10 cellular contexts compared by ENCODE assay signal in the genomic region with DNA sequence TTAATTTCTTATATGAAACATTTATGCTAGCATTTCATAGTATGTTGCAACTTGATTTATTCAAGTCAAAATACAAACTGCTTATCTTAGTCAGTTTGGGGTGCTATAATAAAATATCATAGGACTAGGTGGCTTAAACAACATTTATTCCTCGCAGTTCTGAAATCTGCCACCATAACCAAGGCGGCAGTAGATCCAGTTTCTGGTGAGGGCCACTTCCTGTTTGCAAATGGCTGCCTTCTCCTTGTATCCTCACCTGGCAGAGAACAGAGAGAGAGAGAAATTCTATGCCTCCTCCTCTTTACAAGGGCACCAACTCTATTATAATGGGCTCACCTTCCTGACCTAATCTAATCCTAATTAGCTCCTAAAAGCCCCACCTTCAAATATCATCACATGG.
A peak's percentile ranks its signal among the peaks of the same experiment; 100 is the strongest.
DNase-seq lines count a peak whose midpoint lies in the region; ATAC-seq and TF ChIP-seq lines count a peak whose summit lies in the region.
"Had no signal": no experiment of that assay in that cellular context is flagged by ENCODE, and none has a peak within 500 bp of the region (broad histone marks: within the 10 kb centered on the region; RNA-seq: fewer than 3 reads in every experiment).

No MANE protein-coding gene starts in this region.

- no peaks in the 10 kb centered on the region for H3K79me2 ChIP-seq in SU-DHL-6 (ENCODE audit: insufficient read depth, low read length)

- ATAC-seq in activated CD4-positive, alpha-beta T cell treated with anti-CD3 and anti-CD28 coated beads for 36 hours: peak; percentile 71
- ATAC-seq in HG03159 (IDR thresholded peaks at IDR 0.05; ENCODE audit: unreplicated experiment): peak; percentile 79

- H3K9me3 Mint-ChIP-seq in activated CD4-positive, alpha-beta T cell treated with anti-CD3 and anti-CD28 coated beads for 36 hours (ENCODE audit: low read depth): no peaks in the 10 kb centered on the region
- H3K9me3 Mint-ChIP-seq in progenitor cell of endocrine pancreas (ENCODE audit: low read depth): no peaks in the 10 kb centered on the region

- no peak overlapping the region for H3K27ac Mint-ChIP-seq in activated CD4-positive, alpha-beta T cell treated with anti-CD3 and anti-CD28 coated beads for 36 hours
- no peak overlapping the region for H3K27ac Mint-ChIP-seq in progenitor cell of endocrine pancreas

- H3K9me3 ChIP-seq in SU-DHL-6 (ENCODE audit: insufficient read depth, low read length): no peaks in the 10 kb centered on the region
- H3K9me3 ChIP-seq: BLaER1 treated with 17β-estradiol and CSF1 and Interleukin-3, amounts not matched to agents 10 nM and 100 nM had no signal

- no peaks in the 10 kb centered on the region for H3F3A ChIP-seq in SU-DHL-6 (ENCODE audit: insufficient read depth)

- CTCF ChIA-PET in activated CD4-positive, alpha-beta T cell treated with anti-CD3 and anti-CD28 coated beads for 36 hours (lab: Charles Lee): interaction anchor here (0.5 to 1.0 kb wide), 4 partner anchors 10 to 287 kb away, joined by 3 read pairs; no protein-coding TSS in a partner anchor

- no peaks in the 10 kb centered on the region for H3K36me3 ChIP-seq in SU-DHL-6 (ENCODE audit: low read length)
- H3K36me3 ChIP-seq: BLaER1 treated with 17β-estradiol and CSF1 and Interleukin-3, amounts not matched to agents 10 nM and 100 nM had no signal

- no peaks in the 10 kb centered on the region for H3K4me1 Mint-ChIP-seq in activated CD4-positive, alpha-beta T cell treated with anti-CD3 and anti-CD28 coated beads for 36 hours
- no peaks in the 10 kb centered on the region for H3K4me1 Mint-ChIP-seq in progenitor cell of endocrine pancreas (ENCODE audit: low read depth)

- H3K27me3 Mint-ChIP-seq in activated CD4-positive, alpha-beta T cell treated with anti-CD3 and anti-CD28 coated beads for 36 hours: no peaks in the 10 kb centered on the region
- no peaks in the 10 kb centered on the region for H3K27me3 Mint-ChIP-seq in progenitor cell of endocrine pancreas

- TF ChIP-seq CTCF in SU-DHL-6 (IDR thresholded peaks at IDR 0.05; ENCODE audit: insufficient read depth, low read length, poor library complexity, severe bottlenecking): no peak
- TF ChIP-seq CTCF in progenitor cell of endocrine pancreas (IDR thresholded peaks at IDR 0.05; ENCODE audit: unreplicated experiment): peak; percentile 31

- no peak overlapping the region for H3K9ac ChIP-seq in SU-DHL-6 (ENCODE audit: low read length)
- H3K9ac ChIP-seq: BLaER1 treated with 17β-estradiol and CSF1 and Interleukin-3, amounts not matched to agents 10 nM and 100 nM had no signal

- H3K27me3 ChIP-seq in SU-DHL-6 (ENCODE audit: low read length): no peaks in the 10 kb centered on the region
- H3K27me3 ChIP-seq: BLaER1 treated with 17β-estradiol and CSF1 and Interleukin-3, amounts not matched to agents 10 nM and 100 nM had no signal

- no peaks in the 10 kb centered on the region for H3K36me3 Mint-ChIP-seq in activated CD4-positive, alpha-beta T cell treated with anti-CD3 and anti-CD28 coated beads for 36 hours (ENCODE audit: low read depth)
- no peaks in the 10 kb centered on the region for H3K36me3 Mint-ChIP-seq in progenitor cell of endocrine pancreas (ENCODE audit: insufficient read depth)

- H4K20me1 ChIP-seq in SU-DHL-6 (ENCODE audit: low read depth, low read length): no peaks in the 10 kb centered on the region
- H4K20me1 ChIP-seq: BLaER1 treated with 17β-estradiol and CSF1 and Interleukin-3, amounts not matched to agents 10 nM and 100 nM had no signal

- no peak overlapping the region for H3K4me3 ChIP-seq in SU-DHL-6 (ENCODE audit: insufficient read depth, low read length, poor library complexity, severe bottlenecking)
- H3K4me3 ChIP-seq: BLaER1 treated with 17β-estradiol and CSF1 and Interleukin-3, amounts not matched to agents 10 nM and 100 nM had no signal

- no peak overlapping the region for H3K4me2 ChIP-seq in SU-DHL-6 (ENCODE audit: low read depth, low read length, poor library complexity, severe bottlenecking)

- intact Hi-C loops in activated CD4-positive, alpha-beta T cell treated with anti-CD3 and anti-CD28 coated beads for 36 hours (cut with DNase I, micrococcal nuclease): no loop called here

- POLR2A ChIA-PET in activated CD4-positive, alpha-beta T cell treated with anti-CD3 and anti-CD28 coated beads for 36 hours (lab: Charles Lee): no interaction called here

- no peaks in the 10 kb centered on the region for H3K9me2 ChIP-seq in SU-DHL-6 (replicated peaks; ENCODE audit: insufficient read depth, low read length)

- no peak overlapping the region for H3K4me3 Mint-ChIP-seq in activated CD4-positive, alpha-beta T cell treated with anti-CD3 and anti-CD28 coated beads for 36 hours
- no peak overlapping the region for H3K4me3 Mint-ChIP-seq in progenitor cell of endocrine pancreas (ENCODE audit: low read depth)

- no peak overlapping the region for H3K27ac ChIP-seq in SU-DHL-6 (ENCODE audit: low read depth, low read length)
- H3K27ac ChIP-seq: BLaER1 treated with 17β-estradiol and CSF1 and Interleukin-3, amounts not matched to agents 10 nM and 100 nM had no signal

- H2AFZ ChIP-seq in SU-DHL-6 (ENCODE audit: low read depth, low read length, severe bottlenecking): peak overlapping the region; percentile 90

- DNase-seq in activated CD4-positive, alpha-beta T cell treated with anti-CD3 and anti-CD28 coated beads for 36 hours: peak; percentile 20
- DNase-seq in activated CD4-positive, alpha-beta T cell treated with anti-CD3 and anti-CD28 coated beads, Interleukin-2, amount 50 U/mL, for 1 hour: no peak
- DNase-seq in progenitor cell of endocrine pancreas (ENCODE audit: low spot score, unreplicated experiment) (no peak), SHP77 treated with DMSO at 0.1 percent for 48 hours (lab: John Stamatoyannopoulos, UW) (no peak), foreskin melanocyte (no peak)
- no peak for DNase-seq in activated CD4-positive, alpha-beta T cell treated with anti-CD3 and anti-CD28 coated beads for 4 hours
- DNase-seq: stimulated activated CD4-positive, alpha-beta T cell treated with anti-CD3 and anti-CD28 coated beads, Interleukin-12 subunit alpha, Interleukin-12 subunit beta, amount 100 ng/mL, for 4 hours had no signal
